20 cellular contexts compared by ENCODE assay signal in the genomic region with DNA sequence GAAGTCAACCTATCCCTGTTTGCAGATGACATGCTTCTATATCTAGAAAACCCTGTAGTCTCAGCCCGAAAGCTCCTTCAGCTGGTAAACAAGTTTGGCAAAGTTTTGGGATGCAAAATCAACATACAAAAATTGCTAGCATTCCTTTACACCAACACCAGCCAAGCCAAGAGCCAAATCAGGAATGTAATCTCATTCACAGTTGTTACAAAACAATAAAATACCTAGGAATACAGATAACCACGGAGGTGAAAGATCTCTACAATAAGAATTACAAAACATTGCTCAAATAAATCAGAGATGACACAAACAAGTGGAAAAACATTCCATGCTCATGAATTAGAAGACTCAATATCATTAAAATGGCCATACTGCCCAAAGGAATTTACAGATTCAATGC. TPM values are rescaled to one million over a fixed set of nuclear protein-coding genes. Genes with fewer than 3 reads are reported as not detected.
"Had no signal": no experiment of that assay in that cellular context is flagged by ENCODE, and none has a peak within 500 bp of the region (broad histone marks: within the 10 kb centered on the region; RNA-seq: fewer than 3 reads in every experiment).

No MANE protein-coding gene starts in this region.

- H3K4me3 Mint-ChIP-seq: activated CD4-positive, alpha-beta T cell treated with anti-CD3 and anti-CD28 coated beads, Interleukin-2, amount 10 ng/mL, durations not matched to agents 7 days and 5 days; stimulated activated effector memory CD8-positive, alpha-beta T cell treated with anti-CD3 and anti-CD28 coated beads, Interleukin-12 subunit alpha, Interleukin-12 subunit beta, amount 100 ng/mL, for 72 hours had no signal

- H2AFZ ChIP-seq: parathyroid adenoma had no signal

- H3K27me3 ChIP-seq: brain microvascular endothelial cell, dorsolateral prefrontal cortex, esophagus muscularis mucosa, gastrocnemius medialis, heart right ventricle, thyroid gland, uterus had no signal

- H3K36me3 Mint-ChIP-seq: stimulated activated effector memory CD8-positive, alpha-beta T cell treated with anti-CD3 and anti-CD28 coated beads, Interleukin-12 subunit alpha, Interleukin-12 subunit beta, amount 100 ng/mL, for 72 hours had no signal

- H3K36me3 ChIP-seq: brain microvascular endothelial cell, esophagus muscularis mucosa, gastrocnemius medialis, heart right ventricle, thyroid gland, uterus had no signal

- H3K9me3 Mint-ChIP-seq: activated CD4-positive, alpha-beta T cell treated with anti-CD3 and anti-CD28 coated beads, Interleukin-2, amount 10 ng/mL, durations not matched to agents 7 days and 5 days; activated T-helper 2 cell treated with anti-CD3 and anti-CD28 coated beads, Interferon-gamma antibody, Interleukin-2, Interleukin-4, amounts not matched to agents 10 μg/mL and 5 μg/mL and 100 μg/mL, durations not matched to agents 14 hours and 24 hours and 36 hours; stimulated activated effector memory CD8-positive, alpha-beta T cell treated with anti-CD3 and anti-CD28 coated beads, Interleukin-12 subunit alpha, Interleukin-12 subunit beta, amount 100 ng/mL, for 72 hours had no signal

- H3K4me2 ChIP-seq: smooth muscle cell had no signal

- FAIRE-seq: keratinocyte, TTC549 had no signal

- H3K4me1 Mint-ChIP-seq: activated CD4-positive, alpha-beta T cell treated with anti-CD3 and anti-CD28 coated beads, Interleukin-2, amount 10 ng/mL, durations not matched to agents 7 days and 5 days; stimulated activated effector memory CD8-positive, alpha-beta T cell treated with anti-CD3 and anti-CD28 coated beads, Interleukin-12 subunit alpha, Interleukin-12 subunit beta, amount 100 ng/mL, for 72 hours had no signal

- ATAC-seq: gastrocnemius medialis; heart right ventricle; left ventricle myocardium superior; right cardiac atrium; stimulated activated effector memory CD8-positive, alpha-beta T cell treated with anti-CD3 and anti-CD28 coated beads, Interleukin-12 subunit alpha, Interleukin-12 subunit beta, amount 100 ng/mL, for 72 hours had no signal

- H3K4me3 ChIP-seq: dorsolateral prefrontal cortex, esophagus muscularis mucosa, gastrocnemius medialis, heart right ventricle, smooth muscle cell, thyroid gland, uterus had no signal

- H3K27ac ChIP-seq: brain microvascular endothelial cell, dorsolateral prefrontal cortex, esophagus muscularis mucosa, gastrocnemius medialis, heart right ventricle, parathyroid adenoma, thyroid gland, uterus had no signal

- H3K9ac ChIP-seq: parathyroid adenoma had no signal

- DNase-seq: activated CD4-positive, alpha-beta T cell treated with anti-CD3 and anti-CD28 coated beads, Interleukin-2, amount 10 ng/mL, durations not matched to agents 7 days and 5 days; activated CD4-positive, CD25-positive, alpha-beta regulatory T cell; activated naive CD4-positive, alpha-beta T cell treated with anti-CD3 and anti-CD28 coated beads, Interleukin-2, amount 50 U/mL, for 16 hours; brain microvascular endothelial cell; dorsolateral prefrontal cortex; gastrocnemius medialis; heart right ventricle; left ventricle myocardium superior; right cardiac atrium; T-helper 2 cell; thyroid gland; uterus had no signal

- H3K4me1 ChIP-seq: esophagus muscularis mucosa, gastrocnemius medialis, heart right ventricle, parathyroid adenoma, thyroid gland, uterus had no signal

- H3K9me3 ChIP-seq: esophagus muscularis mucosa, gastrocnemius medialis, thyroid gland, uterus had no signal

- H3K27ac Mint-ChIP-seq: activated CD4-positive, alpha-beta T cell treated with anti-CD3 and anti-CD28 coated beads, Interleukin-2, amount 10 ng/mL, durations not matched to agents 7 days and 5 days; activated T-helper 2 cell treated with anti-CD3 and anti-CD28 coated beads, Interferon-gamma antibody, Interleukin-2, Interleukin-4, amounts not matched to agents 10 μg/mL and 5 μg/mL and 100 μg/mL, durations not matched to agents 14 hours and 24 hours and 36 hours; stimulated activated effector memory CD8-positive, alpha-beta T cell treated with anti-CD3 and anti-CD28 coated beads, Interleukin-12 subunit alpha, Interleukin-12 subunit beta, amount 100 ng/mL, for 72 hours had no signal

- H3K79me2 ChIP-seq: parathyroid adenoma had no signal

RNA-seq across cellular contexts. Expression of gene ZNF365, which starts 50.4 kb away (rescaled TPM):
- total RNA-seq: activated T-helper 2 cell treated with anti-CD3 and anti-CD28 coated beads, Interferon-gamma antibody, Interleukin-2, Interleukin-4, amounts not matched to agents 10 μg/mL and 5 μg/mL and 100 μg/mL, durations not matched to agents 14 hours and 24 hours and 36 hours; gastrocnemius medialis; left ventricle myocardium superior; mesenteric fat pad had no signal

RNA-seq across cellular contexts. Expression of gene RTKN2, which starts 55.1 kb away (rescaled TPM):
- total RNA-seq: gastrocnemius medialis, left ventricle myocardium superior had no signal
